1 cellular context compared by ENCODE assay signal in the genomic region with DNA sequence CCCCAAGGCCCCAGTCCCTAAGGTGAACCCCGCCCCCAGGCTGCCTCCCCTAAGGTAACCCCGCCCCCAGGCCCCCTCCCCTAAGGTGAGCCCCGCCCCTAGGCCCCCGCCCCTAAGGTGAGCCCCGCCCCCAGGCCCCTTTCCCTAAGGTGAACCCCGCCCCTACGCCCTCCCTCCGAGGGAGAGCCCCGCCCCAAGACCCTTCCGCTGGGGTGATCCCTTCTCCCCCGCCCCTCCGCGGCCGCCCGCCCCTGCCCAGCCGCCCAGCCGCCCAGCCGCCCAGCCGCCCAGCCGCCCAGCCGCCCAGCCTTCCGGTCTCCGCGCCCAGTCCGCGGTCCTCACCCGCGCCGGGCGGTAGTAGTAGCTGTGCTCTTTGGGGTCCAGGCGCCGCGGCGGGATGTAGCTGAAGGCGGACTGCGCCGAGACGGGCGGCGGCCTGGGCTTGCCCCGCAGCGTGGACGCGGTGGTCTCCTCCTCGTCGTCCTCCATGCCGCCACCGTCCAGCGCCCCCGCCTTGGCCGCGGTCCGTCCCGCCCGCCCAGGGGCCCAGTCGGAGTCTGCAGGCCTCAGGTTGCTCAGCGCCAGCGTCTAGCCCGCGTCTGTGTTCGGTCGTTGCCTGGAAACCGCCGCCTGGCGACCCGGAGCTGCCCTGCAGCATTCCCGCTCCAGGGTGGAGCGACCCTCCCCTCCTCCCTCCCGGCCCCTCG.
TF ChIP-seq lines count a peak whose summit lies in the region.

A gene with protein sequence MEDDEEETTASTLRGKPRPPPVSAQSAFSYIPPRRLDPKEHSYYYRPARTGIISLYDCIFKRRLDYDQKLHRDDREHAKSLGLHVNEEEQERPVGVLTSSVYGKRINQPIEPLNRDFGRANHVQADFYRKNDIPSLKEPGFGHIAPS (minus strand): TSS at position 601 of the 707 bp plus-strand sequence. CDS start 112 bp downstream, at position 489.

TF ChIP-seq in HEK293, 187 proteins besides CTCF, POLR2A, EP300 and RAD21 (continued from another document):
- TF ChIP-seq ZNF211 (tag by site-specific recombination; IDR thresholded peaks at IDR 0.05; ENCODE audit: low read depth) (no peak), ZBTB17 (tag by site-specific recombination; IDR thresholded peaks at IDR 0.05) (peak; percentile 38; the same call in 1 of the 2 replicates), KLF7 (tag by site-specific recombination; IDR thresholded peaks at IDR 0.05; ENCODE audit: borderline replicate concordance) (0 out of 2 replicates have a peak, but pooled peaks have one; percentile 18), ZNF146 (tag by site-specific recombination; IDR thresholded peaks at IDR 0.05) (no peak), ZNF529 (tag by site-specific recombination; IDR thresholded peaks at IDR 0.05; ENCODE audit: insufficient replicate concordance) (no peak), KLF1 (tag by site-specific recombination; IDR thresholded peaks at IDR 0.05) (peak; percentile 49; the same call in 1 of the 2 replicates), YY2 (tag by site-specific recombination; IDR thresholded peaks at IDR 0.05) (no peak), ZNF501 (tag by site-specific recombination; IDR thresholded peaks at IDR 0.05) (0 out of 2 replicates have a peak, but pooled peaks have one; percentile 40), ZNF701 (tag by site-specific recombination; IDR thresholded peaks at IDR 0.05) (no peak), ZNF654 (tag by site-specific recombination; IDR thresholded peaks at IDR 0.05; ENCODE audit: low read depth) (no peak), ZNF214 (tag by site-specific recombination; IDR thresholded peaks at IDR 0.05; ENCODE audit: borderline replicate concordance) (no peak), ZNF76 (tag by site-specific recombination; IDR thresholded peaks at IDR 0.05; ENCODE audit: borderline replicate concordance, low read depth) (no peak), ZNF112 (tag by site-specific recombination; IDR thresholded peaks at IDR 0.05) (no peak)
- TF ChIP-seq, protein P1, sequence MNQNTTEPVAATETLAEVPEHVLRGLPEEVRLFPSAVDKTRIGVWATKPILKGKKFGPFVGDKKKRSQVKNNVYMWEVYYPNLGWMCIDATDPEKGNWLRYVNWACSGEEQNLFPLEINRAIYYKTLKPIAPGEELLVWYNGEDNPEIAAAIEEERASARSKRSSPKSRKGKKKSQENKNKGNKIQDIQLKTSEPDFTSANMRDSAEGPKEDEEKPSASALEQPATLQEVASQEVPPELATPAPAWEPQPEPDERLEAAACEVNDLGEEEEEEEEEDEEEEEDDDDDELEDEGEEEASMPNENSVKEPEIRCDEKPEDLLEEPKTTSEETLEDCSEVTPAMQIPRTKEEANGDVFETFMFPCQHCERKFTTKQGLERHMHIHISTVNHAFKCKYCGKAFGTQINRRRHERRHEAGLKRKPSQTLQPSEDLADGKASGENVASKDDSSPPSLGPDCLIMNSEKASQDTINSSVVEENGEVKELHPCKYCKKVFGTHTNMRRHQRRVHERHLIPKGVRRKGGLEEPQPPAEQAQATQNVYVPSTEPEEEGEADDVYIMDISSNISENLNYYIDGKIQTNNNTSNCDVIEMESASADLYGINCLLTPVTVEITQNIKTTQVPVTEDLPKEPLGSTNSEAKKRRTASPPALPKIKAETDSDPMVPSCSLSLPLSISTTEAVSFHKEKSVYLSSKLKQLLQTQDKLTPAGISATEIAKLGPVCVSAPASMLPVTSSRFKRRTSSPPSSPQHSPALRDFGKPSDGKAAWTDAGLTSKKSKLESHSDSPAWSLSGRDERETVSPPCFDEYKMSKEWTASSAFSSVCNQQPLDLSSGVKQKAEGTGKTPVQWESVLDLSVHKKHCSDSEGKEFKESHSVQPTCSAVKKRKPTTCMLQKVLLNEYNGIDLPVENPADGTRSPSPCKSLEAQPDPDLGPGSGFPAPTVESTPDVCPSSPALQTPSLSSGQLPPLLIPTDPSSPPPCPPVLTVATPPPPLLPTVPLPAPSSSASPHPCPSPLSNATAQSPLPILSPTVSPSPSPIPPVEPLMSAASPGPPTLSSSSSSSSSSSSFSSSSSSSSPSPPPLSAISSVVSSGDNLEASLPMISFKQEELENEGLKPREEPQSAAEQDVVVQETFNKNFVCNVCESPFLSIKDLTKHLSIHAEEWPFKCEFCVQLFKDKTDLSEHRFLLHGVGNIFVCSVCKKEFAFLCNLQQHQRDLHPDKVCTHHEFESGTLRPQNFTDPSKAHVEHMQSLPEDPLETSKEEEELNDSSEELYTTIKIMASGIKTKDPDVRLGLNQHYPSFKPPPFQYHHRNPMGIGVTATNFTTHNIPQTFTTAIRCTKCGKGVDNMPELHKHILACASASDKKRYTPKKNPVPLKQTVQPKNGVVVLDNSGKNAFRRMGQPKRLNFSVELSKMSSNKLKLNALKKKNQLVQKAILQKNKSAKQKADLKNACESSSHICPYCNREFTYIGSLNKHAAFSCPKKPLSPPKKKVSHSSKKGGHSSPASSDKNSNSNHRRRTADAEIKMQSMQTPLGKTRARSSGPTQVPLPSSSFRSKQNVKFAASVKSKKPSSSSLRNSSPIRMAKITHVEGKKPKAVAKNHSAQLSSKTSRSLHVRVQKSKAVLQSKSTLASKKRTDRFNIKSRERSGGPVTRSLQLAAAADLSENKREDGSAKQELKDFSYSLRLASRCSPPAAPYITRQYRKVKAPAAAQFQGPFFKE (tag by site-specific recombination; IDR thresholded peaks at IDR 0.05; ENCODE audit: borderline replicate concordance) = no peak
